Comparison of ENCODE assay signal across 7 cellular contexts in genomic region chr15:50355612-50355905, GRCh38. TPM values are rescaled to one million over a fixed set of nuclear protein-coding genes. Genes with fewer than 3 reads are reported as not detected.
DNase-seq lines count a peak whose midpoint lies in the region; ATAC-seq and TF ChIP-seq lines count a peak whose summit lies in the region.

No MANE protein-coding gene starts in this region.

- H3K4me3 ChIP-seq in right atrium auricular region, result peak overlapping the region; percentile 97 to 98

- H3K27me3 Mint-ChIP-seq in HFFc6 (ENCODE audit: insufficient read depth), result peaks cover 7% of the 10 kb centered on the region
- no peaks in the 10 kb centered on the region for H3K27me3 Mint-ChIP-seq in activated B cell treated with CpG ODN at 0.5 μM for 24 hours

- CTCF ChIA-PET in activated B cell treated with CpG ODN at 0.5 μM for 24 hours (lab: Charles Lee), result interaction anchor here (0.8 kb wide), 1 partner anchor 1545 kb away, joined by 3 read pairs; the partner anchor contains the start of gene CEP152

- ATAC-seq in activated B cell treated with CpG ODN at 0.5 μM for 24 hours (ENCODE audit: low read depth), result no peak
- ATAC-seq in stimulated activated effector memory CD8-positive, alpha-beta T cell treated with anti-CD3 and anti-CD28 coated beads, Interleukin-12 subunit alpha, Interleukin-12 subunit beta, amount 100 ng/mL, for 72 hours, result no peak
- no peak for ATAC-seq in GM18873 (IDR thresholded peaks at IDR 0.05; ENCODE audit: low FRiP score, unreplicated experiment)

- H3K27ac Mint-ChIP-seq in HFFc6, result peak overlapping the region; percentile 100
- peak overlapping the region; percentile 99 for H3K27ac Mint-ChIP-seq in activated B cell treated with CpG ODN at 0.5 μM for 24 hours
- peak overlapping the region; percentile 97 for H3K27ac Mint-ChIP-seq in stimulated activated effector memory CD8-positive, alpha-beta T cell treated with anti-CD3 and anti-CD28 coated beads, Interleukin-12 subunit alpha, Interleukin-12 subunit beta, amount 100 ng/mL, for 72 hours

- POLR2A ChIA-PET in activated B cell treated with CpG ODN at 0.5 μM for 24 hours (lab: Charles Lee), result interaction anchor here (0.6 to 6.9 kb wide), 29 partner anchors 9 to 1664 kb away, joined by 3 to 158 read pairs (median 5); partner anchors contain the start of genes AP4E1, CEP152, COPS2 and EID1

- H3K36me3 Mint-ChIP-seq in HFFc6 (ENCODE audit: low read depth) (peaks cover 55% of the 10 kb centered on the region), activated B cell treated with CpG ODN at 0.5 μM for 24 hours (ENCODE audit: low read depth) (peaks cover 54% of the 10 kb centered on the region)
- peaks cover 94% of the 10 kb centered on the region for H3K36me3 Mint-ChIP-seq in stimulated activated effector memory CD8-positive, alpha-beta T cell treated with anti-CD3 and anti-CD28 coated beads, Interleukin-12 subunit alpha, Interleukin-12 subunit beta, amount 100 ng/mL, for 72 hours

- H3K36me3 ChIP-seq in right atrium auricular region, result no peaks in the 10 kb centered on the region

- H3K4me1 ChIP-seq in right atrium auricular region, result peaks cover 0 to 44% of the 10 kb centered on the region in 2 donors

- no peaks in the 10 kb centered on the region for H3K27me3 ChIP-seq in right atrium auricular region

- H3K4me1 Mint-ChIP-seq in HFFc6 (ENCODE audit: low read depth) (peaks cover 36% of the 10 kb centered on the region), activated B cell treated with CpG ODN at 0.5 μM for 24 hours (peaks cover 63% of the 10 kb centered on the region)
- peaks cover 34% of the 10 kb centered on the region for H3K4me1 Mint-ChIP-seq in stimulated activated effector memory CD8-positive, alpha-beta T cell treated with anti-CD3 and anti-CD28 coated beads, Interleukin-12 subunit alpha, Interleukin-12 subunit beta, amount 100 ng/mL, for 72 hours

- H3K27ac ChIP-seq in right atrium auricular region, result peak overlapping the region; percentile 99

- H3K9me3 ChIP-seq in right atrium auricular region, result no peaks in the 10 kb centered on the region

- DNase-seq in HFFc6 (no peak), activated B cell treated with CpG ODN at 0.5 μM for 24 hours (no peak), right atrium auricular region (ENCODE audit: low spot score) (no peak), NCI-H510A (lab: John Stamatoyannopoulos, UW) (no peak), 8988T (no peak)
- DNase-seq in stimulated activated effector memory CD8-positive, alpha-beta T cell treated with anti-CD3 and anti-CD28 coated beads, Interleukin-12 subunit alpha, Interleukin-12 subunit beta, amount 100 ng/mL, for 72 hours (ENCODE audit: low spot score in 2 of 2), result no peak

- peak overlapping the region; percentile 99 for H3K4me3 Mint-ChIP-seq in HFFc6
- H3K4me3 Mint-ChIP-seq in activated B cell treated with CpG ODN at 0.5 μM for 24 hours, result peak overlapping the region; percentile 98
- H3K4me3 Mint-ChIP-seq in stimulated activated effector memory CD8-positive, alpha-beta T cell treated with anti-CD3 and anti-CD28 coated beads, Interleukin-12 subunit alpha, Interleukin-12 subunit beta, amount 100 ng/mL, for 72 hours, result peak overlapping the region; percentile 69

- intact Hi-C loops in activated B cell treated with CpG ODN at 0.5 μM for 24 hours (cut with micrococcal nuclease), result loop anchor here (1.0 to 10.0 kb wide), 9 partner anchors 23 to 1544 kb away; partner anchors contain the start of genes AP4E1, CEP152, EID1 and LYSMD2

- no peaks in the 10 kb centered on the region for H3K9me3 Mint-ChIP-seq in HFFc6
- no peaks in the 10 kb centered on the region for H3K9me3 Mint-ChIP-seq in activated B cell treated with CpG ODN at 0.5 μM for 24 hours
- H3K9me3 Mint-ChIP-seq in stimulated activated effector memory CD8-positive, alpha-beta T cell treated with anti-CD3 and anti-CD28 coated beads, Interleukin-12 subunit alpha, Interleukin-12 subunit beta, amount 100 ng/mL, for 72 hours, result no peaks in the 10 kb centered on the region

- TF ChIP-seq CTCF in HFFc6 (IDR thresholded peaks at IDR 0.05) (no peak), activated B cell treated with CpG ODN at 0.5 μM for 24 hours (IDR thresholded peaks at IDR 0.05) (no peak), right atrium auricular region (IDR thresholded peaks at IDR 0.05) (no peak)

RNA-seq across cellular contexts. Expression of gene GABPB1, which starts 0.6 kb away (rescaled TPM):
- total RNA-seq in HFFc6 (2021; fragmentation: NEBNext Ultra II Directional; extraction: Animal tissue kit (Norgen Biotek cat#: 25700)), result 10 to 100 TPM; 20.8 to 28.4 (median 25.3) TPM
- total RNA-seq in activated B cell treated with CpG ODN at 0.5 μM for 24 hours (32.5 and 32.7 TPM in 2 replicates), right atrium auricular region (10 to 100 TPM; 11.5 to 13.9 TPM)
